11 cellular contexts compared by ENCODE assay signal in the genomic region with DNA sequence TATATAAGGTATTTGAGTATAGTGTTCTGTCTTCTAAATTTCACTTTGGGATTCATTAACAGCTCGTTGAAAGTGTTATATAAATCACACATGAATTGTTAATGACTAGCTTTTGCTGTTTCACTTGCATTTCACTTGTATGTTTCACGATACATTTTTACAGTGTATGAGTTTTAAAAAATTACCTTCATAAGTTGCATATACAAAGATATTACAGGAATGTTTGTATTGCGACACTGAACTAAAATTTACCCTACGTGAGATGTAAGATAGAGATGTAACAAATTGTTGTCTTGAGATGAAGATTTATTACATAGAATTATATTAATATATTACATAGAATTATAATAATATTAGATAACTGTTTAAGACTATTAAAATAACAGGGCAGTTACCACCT. TPM values are rescaled to one million over a fixed set of nuclear protein-coding genes. Genes with fewer than 3 reads are reported as not detected.
DNase-seq lines count a peak whose midpoint lies in the region; ATAC-seq and TF ChIP-seq lines count a peak whose summit lies in the region.
"Had no signal": no experiment of that assay in that cellular context is flagged by ENCODE, and none has a peak within 500 bp of the region (broad histone marks: within the 10 kb centered on the region; RNA-seq: fewer than 3 reads in every experiment).

No MANE protein-coding gene starts in this region.

- H3K27ac ChIP-seq in CD8-positive, alpha-beta T cell (ENCODE audit: low read depth, low read length), result no peak overlapping the region

- H3K9ac ChIP-seq in NT2/D1 (ENCODE audit: insufficient read length, low read depth), result no peak overlapping the region

- no peak for TF ChIP-seq CTCF in CD8-positive, alpha-beta T cell (IDR thresholded peaks at IDR 0.05)

- CTCF ChIA-PET in CD8-positive, alpha-beta T cell (lab: Charles Lee), result interaction anchor here (0.8 to 1.1 kb wide), 3 partner anchors 16 to 124 kb away, joined by 3 read pairs; no protein-coding TSS in a partner anchor

- H2AFZ ChIP-seq in neuron (ENCODE audit: low read depth, low read length), result no peak overlapping the region

- no peaks in the 10 kb centered on the region for H3K9me3 ChIP-seq in CD8-positive, alpha-beta T cell (ENCODE audit: low read length)
- H3K9me3 ChIP-seq in NT2/D1 (ENCODE audit: insufficient read depth, low read length), result peaks cover 9% of the 10 kb centered on the region
- H3K9me3 ChIP-seq in neuron (ENCODE audit: low read length), result no peaks in the 10 kb centered on the region

- intact Hi-C loops in CD8-positive, alpha-beta T cell (cut with DNase I, micrococcal nuclease), result no loop called here

- H3K36me3 ChIP-seq in CD8-positive, alpha-beta T cell (ENCODE audit: insufficient read depth, low read length), result peaks cover 23% of the 10 kb centered on the region
- H3K36me3 ChIP-seq in NT2/D1 (ENCODE audit: insufficient read depth, insufficient read length, low read length), result peaks cover 47% of the 10 kb centered on the region
- H3K36me3 ChIP-seq in neuron (ENCODE audit: insufficient read depth, low read length), result peaks cover 39% of the 10 kb centered on the region

- H3K4me1 Mint-ChIP-seq in CD8-positive, alpha-beta T cell (ENCODE audit: low read depth), result peaks cover 29% of the 10 kb centered on the region
- peaks cover 21 to 22% of the 10 kb centered on the region in 2 donors for H3K4me1 Mint-ChIP-seq in effector memory CD8-positive, alpha-beta T cell (ENCODE audit: low read depth in 2 of 2)

- H3K27me3 Mint-ChIP-seq in CD8-positive, alpha-beta T cell (ENCODE audit: low read depth), result no peaks in the 10 kb centered on the region
- H3K27me3 Mint-ChIP-seq in effector memory CD8-positive, alpha-beta T cell, result no peaks in the 10 kb centered on the region

- no peaks in the 10 kb centered on the region for H3K27me3 ChIP-seq in CD8-positive, alpha-beta T cell (ENCODE audit: insufficient read depth, low read length)
- no peaks in the 10 kb centered on the region for H3K27me3 ChIP-seq in NT2/D1 (ENCODE audit: insufficient read depth, insufficient read length)
- no peaks in the 10 kb centered on the region for H3K27me3 ChIP-seq in neuron (ENCODE audit: insufficient read depth, low read length)

- H3K4me3 ChIP-seq in CD8-positive, alpha-beta T cell (ENCODE audit: low read depth, low read length), result peak overlapping the region; percentile 80
- H3K4me3 ChIP-seq in NT2/D1 (ENCODE audit: insufficient read length, low read depth) (peak overlapping the region; percentile 92), neuron (ENCODE audit: low read length) (peak overlapping the region; percentile 98)

- peak overlapping the region; percentile 91 for H3K27ac Mint-ChIP-seq in CD8-positive, alpha-beta T cell
- peak overlapping the region; percentile 59 to 80 for H3K27ac Mint-ChIP-seq in effector memory CD8-positive, alpha-beta T cell

- peak overlapping the region; percentile 88 for H3K4me3 Mint-ChIP-seq in CD8-positive, alpha-beta T cell
- H3K4me3 Mint-ChIP-seq in effector memory CD8-positive, alpha-beta T cell, result peak overlapping the region; percentile 82 to 85

- H3K9me3 Mint-ChIP-seq in CD8-positive, alpha-beta T cell, result no peaks in the 10 kb centered on the region
- H3K9me3 Mint-ChIP-seq in effector memory CD8-positive, alpha-beta T cell, result no peaks in the 10 kb centered on the region

- POLR2A ChIA-PET in CD8-positive, alpha-beta T cell (lab: Charles Lee), result interaction anchor here (0.9 to 1.6 kb wide), 3 partner anchors 107 to 171 kb away, joined by 3 to 4 read pairs (median 3); no protein-coding TSS in a partner anchor

- H3K36me3 Mint-ChIP-seq in CD8-positive, alpha-beta T cell, result peaks cover 33% of the 10 kb centered on the region
- H3K36me3 Mint-ChIP-seq in effector memory CD8-positive, alpha-beta T cell (ENCODE audit: insufficient read depth), result peaks cover 47% of the 10 kb centered on the region

- peaks cover 17% of the 10 kb centered on the region for H3K4me1 ChIP-seq in CD8-positive, alpha-beta T cell (ENCODE audit: insufficient read depth, low read length)
- H3K4me1 ChIP-seq in NT2/D1 (ENCODE audit: insufficient read depth, insufficient read length), result no peaks in the 10 kb centered on the region
- H3K4me1 ChIP-seq in neuron (ENCODE audit: insufficient read depth, low read length), result peaks cover 8% of the 10 kb centered on the region

- ATAC-seq in CD8-positive, alpha-beta T cell, result no peak
- no peak for ATAC-seq in effector memory CD8-positive, alpha-beta T cell (replicated peaks)
- no peak for ATAC-seq in HG03442 (IDR thresholded peaks at IDR 0.05; ENCODE audit: unreplicated experiment)

- no peak for DNase-seq in CD8-positive, alpha-beta T cell
- no peak for DNase-seq in NT2/D1 (ENCODE audit: low read depth, low spot score)
- no peak for DNase-seq in effector memory CD8-positive, alpha-beta T cell
- no peak for DNase-seq in DMS153 treated with DMSO at 0.1 percent for 48 hours (lab: John Stamatoyannopoulos, UW; ENCODE audit: unreplicated experiment)
- DNase-seq in NCI-H2196 treated with DMSO at 0.1 percent for 48 hours (lab: John Stamatoyannopoulos, UW; ENCODE audit: unreplicated experiment), result no peak
- DNase-seq in NCI-H2029 (lab: John Stamatoyannopoulos, UW), result no peak
- DNase-seq: effector CD4-positive, alpha-beta T cell; stimulated activated CD4-positive, alpha-beta T cell treated with anti-CD3 and anti-CD28 coated beads, Interleukin-15, amount 100 ng/mL, for 24 hours; SW 1271 had no signal

RNA-seq across cellular contexts. Expression of gene CDC16, which starts 1.5 kb away (rescaled TPM):
- total RNA-seq in CD8-positive, alpha-beta T cell, result 10 to 100 TPM; 55.6 to 56.2 TPM

RNA-seq across cellular contexts. Expression of gene UPF3A, which starts 45.2 kb away (rescaled TPM):
- total RNA-seq in CD8-positive, alpha-beta T cell, result 10 to 100 TPM; 33.3 to 37.0 TPM

RNA-seq across cellular contexts. Expression of gene CFAP97D2, which starts 57.2 kb away (rescaled TPM):
- 1 to 10 TPM; 3.8 to 4.1 TPM for total RNA-seq in CD8-positive, alpha-beta T cell
